In the genomic region with DNA sequence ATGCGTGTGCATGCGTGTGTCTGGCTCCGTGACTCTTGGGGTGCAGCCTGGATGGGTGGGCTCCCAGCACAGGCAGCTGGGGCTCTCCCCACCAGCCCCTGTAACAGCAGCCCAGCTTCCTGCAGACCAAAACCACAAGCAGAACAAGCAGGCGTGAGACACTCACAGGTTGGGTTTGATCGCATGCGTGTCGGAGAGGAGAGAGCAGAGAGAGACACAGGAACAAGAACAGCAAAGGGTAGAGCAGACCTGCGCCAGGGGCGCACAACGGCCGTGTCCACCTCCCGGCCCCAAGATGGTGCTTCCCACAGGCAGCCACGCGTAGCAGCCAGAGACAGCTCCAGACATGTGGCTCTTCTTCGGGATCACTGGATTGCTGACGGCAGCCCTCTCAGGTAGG, we compare ENCODE assay signal across 12 cellular contexts. TPM values are rescaled to one million over a fixed set of nuclear protein-coding genes. Genes with fewer than 3 reads are reported as not detected.
DNase-seq lines count a peak whose midpoint lies in the region; ATAC-seq and TF ChIP-seq lines count a peak whose summit lies in the region.
"Had no signal": no experiment of that assay in that cellular context is flagged by ENCODE, and none has a peak within 500 bp of the region (broad histone marks: within the 10 kb centered on the region; RNA-seq: fewer than 3 reads in every experiment).

A gene with protein sequence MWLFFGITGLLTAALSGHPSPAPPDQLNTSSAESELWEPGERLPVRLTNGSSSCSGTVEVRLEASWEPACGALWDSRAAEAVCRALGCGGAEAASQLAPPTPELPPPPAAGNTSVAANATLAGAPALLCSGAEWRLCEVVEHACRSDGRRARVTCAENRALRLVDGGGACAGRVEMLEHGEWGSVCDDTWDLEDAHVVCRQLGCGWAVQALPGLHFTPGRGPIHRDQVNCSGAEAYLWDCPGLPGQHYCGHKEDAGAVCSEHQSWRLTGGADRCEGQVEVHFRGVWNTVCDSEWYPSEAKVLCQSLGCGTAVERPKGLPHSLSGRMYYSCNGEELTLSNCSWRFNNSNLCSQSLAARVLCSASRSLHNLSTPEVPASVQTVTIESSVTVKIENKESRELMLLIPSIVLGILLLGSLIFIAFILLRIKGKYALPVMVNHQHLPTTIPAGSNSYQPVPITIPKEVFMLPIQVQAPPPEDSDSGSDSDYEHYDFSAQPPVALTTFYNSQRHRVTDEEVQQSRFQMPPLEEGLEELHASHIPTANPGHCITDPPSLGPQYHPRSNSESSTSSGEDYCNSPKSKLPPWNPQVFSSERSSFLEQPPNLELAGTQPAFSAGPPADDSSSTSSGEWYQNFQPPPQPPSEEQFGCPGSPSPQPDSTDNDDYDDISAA (plus strand): TSS at position 161 of the 400 bp plus-strand sequence. CDS start 186 bp downstream, at position 347.

- H3K27ac ChIP-seq in GM23248, result no peak within 1 kb of the TSS
- H3K27ac ChIP-seq: brain microvascular endothelial cell had no signal

- no peaks in the 10 kb centered on the region for H3K4me1 ChIP-seq in GM23248 (ENCODE audit: insufficient read depth)

- peaks cover 3% of the 10 kb centered on the region for H3K9me3 Mint-ChIP-seq in activated CD4-positive, alpha-beta T cell treated with anti-CD3 and anti-CD28 coated beads for 36 hours (ENCODE audit: low read depth)
- peaks cover 8% of the 10 kb centered on the region for H3K9me3 Mint-ChIP-seq in activated naive CD8-positive, alpha-beta T cell treated with anti-CD3 and anti-CD28 coated beads for 36 hours

- in situ Hi-C loops in GM23248 (cut with MboI), result no loop called here

- H3F3A ChIP-seq in GM23248 (ENCODE audit: insufficient read depth), result no peaks in the 10 kb centered on the region

- peaks cover 2% of the 10 kb centered on the region for H3K27me3 Mint-ChIP-seq in activated CD4-positive, alpha-beta T cell treated with anti-CD3 and anti-CD28 coated beads for 36 hours
- peaks cover 4% of the 10 kb centered on the region for H3K27me3 Mint-ChIP-seq in activated naive CD8-positive, alpha-beta T cell treated with anti-CD3 and anti-CD28 coated beads for 36 hours

- no peaks in the 10 kb centered on the region for H3K79me2 ChIP-seq in GM23248 (ENCODE audit: insufficient read depth)

- no peak within 1 kb of the TSS for H3K4me2 ChIP-seq in GM23248 (ENCODE audit: unreplicated experiment)

- H3K27ac Mint-ChIP-seq in activated CD4-positive, alpha-beta T cell treated with anti-CD3 and anti-CD28 coated beads for 36 hours, result peak within 1 kb of the TSS; percentile 98
- H3K27ac Mint-ChIP-seq in activated naive CD8-positive, alpha-beta T cell treated with anti-CD3 and anti-CD28 coated beads for 36 hours, result peak within 1 kb of the TSS; percentile 99

- peaks cover 35% of the 10 kb centered on the region for H3K27me3 ChIP-seq in GM23248 (replicated peaks; ENCODE audit: insufficient read depth)
- H3K27me3 ChIP-seq: brain microvascular endothelial cell had no signal

- H3K36me3 Mint-ChIP-seq in activated CD4-positive, alpha-beta T cell treated with anti-CD3 and anti-CD28 coated beads for 36 hours (ENCODE audit: low read depth), result peaks cover 46% of the 10 kb centered on the region
- H3K36me3 Mint-ChIP-seq in activated naive CD8-positive, alpha-beta T cell treated with anti-CD3 and anti-CD28 coated beads for 36 hours, result peaks cover 44% of the 10 kb centered on the region

- H3K9ac ChIP-seq in GM23248, result no peak within 1 kb of the TSS

- H3K4me3 ChIP-seq in GM12875 (ENCODE audit: low read depth, low read length) (peak within 1 kb of the TSS; percentile 52), GM23248 (no peak within 1 kb of the TSS)

- ATAC-seq in activated CD4-positive, alpha-beta T cell treated with anti-CD3 and anti-CD28 coated beads for 36 hours, result peak; percentile 60
- ATAC-seq in HG03342 (IDR thresholded peaks at IDR 0.05; ENCODE audit: unreplicated experiment) (no peak), GM19328 (IDR thresholded peaks at IDR 0.05; ENCODE audit: unreplicated experiment) (no peak)

- 69 to 71% methylated on average over 11 to 16 of the region's 16 CpGs for WGBS in GM23248 (ENCODE audit: low coverage in 1 of 2, low lambda C conversion rate in 2 of 2, missing lambda C conversion rate in 2 of 2), 2 experiments

- H3K36me3 ChIP-seq in GM23248 (ENCODE audit: low read depth), result no peaks in the 10 kb centered on the region
- H3K36me3 ChIP-seq: brain microvascular endothelial cell had no signal

- H3K4me3 Mint-ChIP-seq in activated CD4-positive, alpha-beta T cell treated with anti-CD3 and anti-CD28 coated beads for 36 hours, result peak within 1 kb of the TSS; percentile 87
- H3K4me3 Mint-ChIP-seq in activated naive CD8-positive, alpha-beta T cell treated with anti-CD3 and anti-CD28 coated beads for 36 hours, result peak within 1 kb of the TSS; percentile 91

- no peaks in the 10 kb centered on the region for H3K9me3 ChIP-seq in GM23248 (ENCODE audit: low read depth)

- peak; percentile 82 for DNase-seq in activated CD4-positive, alpha-beta T cell treated with anti-CD3 and anti-CD28 coated beads for 36 hours
- DNase-seq in activated naive CD8-positive, alpha-beta T cell treated with anti-CD3 and anti-CD28 coated beads for 36 hours, result peak; percentile 71
- DNase-seq in stimulated activated CD4-positive, alpha-beta T cell treated with anti-CD3 and anti-CD28 coated beads, TNF-alpha, amount 100 ng/mL, for 1 hour (ENCODE audit: low read depth in 3 of 3, low spot score in 1 of 3), result peak in 2 of 3 donors; percentile 47 to 48
- DNase-seq in inferior parietal cortex (ENCODE audit: extremely low spot score) (no peak), GM23248 (no peak)
- DNase-seq: brain microvascular endothelial cell, SIG-M5 had no signal

- CTCF ChIA-PET in activated CD4-positive, alpha-beta T cell treated with anti-CD3 and anti-CD28 coated beads for 36 hours (lab: Charles Lee), result interaction anchor here (0.7 to 3.2 kb wide), 15 partner anchors 8 to 215 kb away, joined by 3 to 16 read pairs (median 4); a partner anchor contains a TSS

- H3K9me2 ChIP-seq in GM23248 (ENCODE audit: insufficient read depth), result no peaks in the 10 kb centered on the region

- intact Hi-C loops in activated CD4-positive, alpha-beta T cell treated with anti-CD3 and anti-CD28 coated beads for 36 hours (cut with DNase I, micrococcal nuclease), result loop anchor here in 1 of 2 experiments (2.0 kb wide), 2 partner anchors 51 to 139 kb away; no protein-coding TSS in a partner anchor

- no peak within 1 kb of the TSS for H2AFZ ChIP-seq in GM23248

- no peak for TF ChIP-seq CTCF in GM12875 (IDR thresholded peaks at IDR 0.05; ENCODE audit: borderline replicate concordance, insufficient read depth, low read depth, low read length)

- H4K20me1 ChIP-seq in GM23248 (ENCODE audit: insufficient read depth), result no peaks in the 10 kb centered on the region

- H3K4me1 Mint-ChIP-seq in activated CD4-positive, alpha-beta T cell treated with anti-CD3 and anti-CD28 coated beads for 36 hours, result peaks cover 21% of the 10 kb centered on the region
- peaks cover 31% of the 10 kb centered on the region for H3K4me1 Mint-ChIP-seq in activated naive CD8-positive, alpha-beta T cell treated with anti-CD3 and anti-CD28 coated beads for 36 hours

- POLR2A ChIA-PET in activated CD4-positive, alpha-beta T cell treated with anti-CD3 and anti-CD28 coated beads for 36 hours (lab: Charles Lee), result interaction anchor here (0.8 to 1.5 kb wide), 6 partner anchors 13 to 131 kb away, joined by 3 to 5 read pairs (median 4); a partner anchor contains a TSS

RNA-seq across cellular contexts. Expression of the gene that starts here (rescaled TPM):
- total RNA-seq in activated CD4-positive, alpha-beta T cell treated with anti-CD3 and anti-CD28 coated beads for 36 hours, result 100 to 1,000 TPM; 286 to 377 TPM
- total RNA-seq in activated naive CD8-positive, alpha-beta T cell treated with anti-CD3 and anti-CD28 coated beads for 36 hours, result 100 to 1,000 TPM; 167 to 169 TPM
- not detected in 2 replicates for total RNA-seq in GM23248 (2014; rRNA removed; shearing (Covaris generic))
- polyA plus RNA-seq in GM23248 (2016; fragmentation: Nextera tagmentation; extraction: Ambion mirVana), result not detected in 2 replicates
- total RNA-seq: MCF 10A had no signal
- polyA plus RNA-seq: neural cell had no signal

Comparison
In these comparisons a context has a peak if more than half of its experiments do, and no peak if none do; other contexts are left out.
1. RNA of the gene that starts here (total RNA-seq): 286 to 377 TPM in activated CD4-positive, alpha-beta T cell treated with anti-CD3 and anti-CD28 coated beads for 36 hours and 167 to 169 TPM in activated naive CD8-positive, alpha-beta T cell treated with anti-CD3 and anti-CD28 coated beads for 36 hours; not detected in GM23248; every median in the first group is over 100 times any median in the second.
2. DNase-seq: peak in activated CD4-positive, alpha-beta T cell treated with anti-CD3 and anti-CD28 coated beads for 36 hours (single experiment), activated naive CD8-positive, alpha-beta T cell treated with anti-CD3 and anti-CD28 coated beads for 36 hours (single experiment) and stimulated activated CD4-positive, alpha-beta T cell treated with anti-CD3 and anti-CD28 coated beads, TNF-alpha, amount 100 ng/mL, for 1 hour (2 of 3); none in inferior parietal cortex (single experiment) and GM23248 (single experiment).